Comparison of ENCODE assay signal across 16 cellular contexts in genomic region chr15:67300266-67300914, GRCh38. TPM values are rescaled to one million over a fixed set of nuclear protein-coding genes. Genes with fewer than 3 reads are reported as not detected.
DNase-seq lines count a peak whose midpoint lies in the region; ATAC-seq and TF ChIP-seq lines count a peak whose summit lies in the region.
"Had no signal": no experiment of that assay in that cellular context is flagged by ENCODE, and none has a peak within 500 bp of the region (broad histone marks: within the 10 kb centered on the region; RNA-seq: fewer than 3 reads in every experiment).

No MANE protein-coding gene starts in this region.

- H2AK5ac ChIP-seq in IMR-90 (ENCODE audit: low read depth, low read length), result no peak overlapping the region

- CTCF ChIA-PET in IMR-90 (lab: Yijun Ruan, JAX), result no interaction called here

- no peaks in the 10 kb centered on the region for H4K20me1 ChIP-seq in IMR-90 (ENCODE audit: insufficient read depth, low read length)

- H3K9me1 ChIP-seq in IMR-90 (ENCODE audit: insufficient read depth, low read length), result no peaks in the 10 kb centered on the region

- H3K9me3 Mint-ChIP-seq in nephron, result no peaks in the 10 kb centered on the region
- H3K9me3 Mint-ChIP-seq in endothelial cell (ENCODE audit: unreplicated experiment), result no peaks in the 10 kb centered on the region
- H3K9me3 Mint-ChIP-seq: CD14-positive monocyte had no signal

- H2BK120ac ChIP-seq in IMR-90 (ENCODE audit: low read depth, low read length), result no peak overlapping the region

- H3K4me1 ChIP-seq in ACC112 (ENCODE audit: control insufficient read depth, insufficient read depth, low read length, unreplicated experiment) (peaks cover 8% of the 10 kb centered on the region), IMR-90 (ENCODE audit: control insufficient read depth, insufficient read depth, low read length) (no peaks in the 10 kb centered on the region)

- H3K56ac ChIP-seq in IMR-90 (ENCODE audit: extremely low read depth, insufficient read depth, low read length), result no peak overlapping the region

- no peak overlapping the region for H3K9ac ChIP-seq in IMR-90 (ENCODE audit: low read depth, low read length)

- H4K8ac ChIP-seq in IMR-90 (ENCODE audit: low read depth in 2 of 2, low read length in 2 of 2), result no peak overlapping the region

- intact Hi-C loops in IMR-90 (cut with micrococcal nuclease), result loop anchor here (5.0 to 10.0 kb wide), 2 partner anchors 233 to 534 kb away; partner anchors contain the start of gene SMAD3

- no peak for TF ChIP-seq RAD21 in IMR-90 (IDR thresholded peaks at IDR 0.05; ENCODE audit: low read length)

- H3K4me2 ChIP-seq in IMR-90 (ENCODE audit: low read depth, low read length), result no peak overlapping the region

- H3K27me3 Mint-ChIP-seq in nephron (ENCODE audit: low read depth) (no peaks in the 10 kb centered on the region), endothelial cell (ENCODE audit: unreplicated experiment) (no peaks in the 10 kb centered on the region)

- H3K36me3 ChIP-seq in ACC112 (ENCODE audit: insufficient read depth, low read length) (no peaks in the 10 kb centered on the region), IMR-90 (ENCODE audit: control insufficient read depth, insufficient read depth, low read length) (no peaks in the 10 kb centered on the region)

- H2BK15ac ChIP-seq in IMR-90 (ENCODE audit: low read depth, low read length), result no peak overlapping the region

- TF ChIP-seq CTCF in IMR-90 (conservative IDR thresholded peaks at IDR 0.05; ENCODE audit: low read depth, low read length), result no peak
- no peak for TF ChIP-seq CTCF in nephron (IDR thresholded peaks at IDR 0.05; ENCODE audit: unreplicated experiment in 3 of 3)
- no peak for TF ChIP-seq CTCF in endothelial cell (IDR thresholded peaks at IDR 0.05; ENCODE audit: unreplicated experiment)

- BruUV-seq in IMR-90 (replicated peaks; lab: Mats Ljungman, UMichigan), result no TSS peak

- no peak overlapping the region for H2AK9ac ChIP-seq in IMR-90 (replicated peaks; ENCODE audit: low read depth, low read length, poor library complexity)

- H4K5ac ChIP-seq in IMR-90 (ENCODE audit: low read depth, low read length), result no peak overlapping the region

- H3K4ac ChIP-seq in IMR-90 (ENCODE audit: low read depth, low read length), result no peak overlapping the region

- H3K36me3 Mint-ChIP-seq in nephron (ENCODE audit: low read depth) (no peaks in the 10 kb centered on the region), endothelial cell (ENCODE audit: low read depth, unreplicated experiment) (no peaks in the 10 kb centered on the region)
- H3K36me3 Mint-ChIP-seq: CD14-positive monocyte had no signal

- H3K9me3 ChIP-seq in IMR-90 (ENCODE audit: control insufficient read depth, insufficient read depth, low read length), result no peaks in the 10 kb centered on the region

- in situ Hi-C loops in IMR-90 (cut with MboI; ENCODE audit: low sequenced_read_pairs), result loop anchor here (5.0 kb wide), 1 partner anchor 353 kb away; no protein-coding TSS in a partner anchor

- ATAC-seq in IMR-90 (ENCODE audit: low read depth) (no peak), GM18519 (IDR thresholded peaks at IDR 0.05; ENCODE audit: low FRiP score, unreplicated experiment) (no peak)

- TF ChIP-seq POLR2A in IMR-90 (IDR thresholded peaks at IDR 0.05; ENCODE audit: low read depth, low read length), result no peak

- no peak overlapping the region for H3K23ac ChIP-seq in IMR-90 (ENCODE audit: low read depth, low read length)

- H2BK5ac ChIP-seq in IMR-90 (ENCODE audit: low read depth, low read length, poor library complexity, severe bottlenecking), result no peak overlapping the region

- H3K4me1 Mint-ChIP-seq in nephron (peaks cover 6% of the 10 kb centered on the region), endothelial cell (ENCODE audit: unreplicated experiment) (no peaks in the 10 kb centered on the region)

- H3K4me3 ChIP-seq in ACC112 (ENCODE audit: low read depth, low read length), result no peak overlapping the region
- H3K4me3 ChIP-seq in IMR-90 (ENCODE audit: insufficient read depth, low read depth, low read length), result no peak overlapping the region

- no peaks in the 10 kb centered on the region; a peak in 1 of 4 replicates for H3K79me1 ChIP-seq in IMR-90 (ENCODE audit: low read depth in 1 of 2, low read length in 2 of 2)

- WGBS in IMR-90 (ENCODE audit: extremely low coverage in 2 of 2, insufficient read length in 1 of 2), 2 experiments, result no CpG with 5 or more reads among the region's 2 CpGs

- H3K27ac ChIP-seq in ACC112 (ENCODE audit: low read depth, low read length) (no peak overlapping the region), IMR-90 (ENCODE audit: insufficient read depth, low read length) (no peak overlapping the region)

- H3K27ac Mint-ChIP-seq in nephron (peak overlapping the region in 2 of 3 experiments; percentile 10 to 52), endothelial cell (ENCODE audit: unreplicated experiment) (no peak overlapping the region)
- H3K27ac Mint-ChIP-seq: CD14-positive monocyte had no signal

- dilution Hi-C loops in IMR-90 (cut with HindIII; ENCODE audit: low sequenced_read_pairs, unreplicated experiment), result no loop called here

- H3K4me3 Mint-ChIP-seq in nephron (no peak overlapping the region), endothelial cell (ENCODE audit: unreplicated experiment) (no peak overlapping the region)
- H3K4me3 Mint-ChIP-seq: CD14-positive monocyte had no signal

- POLR2A ChIA-PET in IMR-90 (lab: Charles Lee; ENCODE audit: unreplicated experiment), result no interaction called here

- H3K18ac ChIP-seq in IMR-90 (ENCODE audit: low read depth, low read length), result no peak overlapping the region

- H2AFZ ChIP-seq in ACC112 (ENCODE audit: low read length, unreplicated experiment) (peak overlapping the region; percentile 60), IMR-90 (replicated peaks; ENCODE audit: low read length, poor library complexity) (no peak overlapping the region)

- H2BK20ac ChIP-seq in IMR-90 (ENCODE audit: low read depth, low read length), result no peak overlapping the region

- no peak overlapping the region for H3K14ac ChIP-seq in IMR-90 (replicated peaks; ENCODE audit: low read depth, low read length)

- no peaks in the 10 kb centered on the region for H3K27me3 ChIP-seq in ACC112 (ENCODE audit: insufficient read depth, low read length)
- H3K27me3 ChIP-seq in IMR-90 (ENCODE audit: control insufficient read depth, insufficient read depth, low read length), result no peaks in the 10 kb centered on the region

- DNase-seq in IMR-90 (no peak), fibroblast of peridontal ligament (ENCODE audit: extremely low read depth) (peak; percentile 48), endothelial cell (ENCODE audit: low spot score) (no peak), NCI-H526 treated with DMSO at 0.1 percent for 48 hours (lab: John Stamatoyannopoulos, UW) (no peak), mucosa of gallbladder (ENCODE audit: low spot score) (no peak)
- DNase-seq: DND-41; NCI-H1417 treated with DMSO at 0.1 percent for 48 hours; NCI-H187 treated with DMSO at 0.1 percent for 48 hours; NCI-H345; NCI-H526; NK-92 treated with Interleukin-12 subunit alpha and Interleukin-12 subunit beta, amount 100 ng/mL, for 24 hours; Right ventricle myocardium superior had no signal

- no peaks in the 10 kb centered on the region for H3K79me2 ChIP-seq in ACC112 (ENCODE audit: control insufficient read depth, insufficient read depth, low read length, unreplicated experiment)

- H4K91ac ChIP-seq in IMR-90 (ENCODE audit: insufficient read depth, low read depth, low read length), result no peak overlapping the region

TF ChIP-seq in IMR-90, 13 proteins besides CTCF, POLR2A, EP300 and RAD21:
- TF ChIP-seq SMC3 (IDR thresholded peaks at IDR 0.05; ENCODE audit: low read depth, low read length), result no peak
- TF ChIP-seq CEBPB (IDR thresholded peaks at IDR 0.05; ENCODE audit: low read depth, low read length), result peak; percentile 17; the same call in 1 of the 2 replicates
- no peak for TF ChIP-seq RFX5 (IDR thresholded peaks at IDR 0.05; ENCODE audit: low read depth, low read length)
- TF ChIP-seq ELK1 (IDR thresholded peaks at IDR 0.05; ENCODE audit: borderline replicate concordance, low read depth, low read length), result no peak
- TF ChIP-seq MAZ (IDR thresholded peaks at IDR 0.05; ENCODE audit: borderline replicate concordance, low read depth, low read length), result no peak
- no peak for TF ChIP-seq FOS (IDR thresholded peaks at IDR 0.05; ENCODE audit: low read depth, low read length)
- no peak for TF ChIP-seq USF2 (IDR thresholded peaks at IDR 0.05; ENCODE audit: low read depth, low read length)

RNA-seq across cellular contexts. Expression of gene IQCH, which starts 45.8 kb away (rescaled TPM):
- total RNA-seq in IMR-90 (2012; rRNA removed) (2.5 and 2.8 TPM in 2 replicates), endothelial cell (ENCODE audit: unreplicated experiment) (2.4 TPM), mucosa of gallbladder (2.1 TPM)
- 0.42 and 0.60 TPM in 2 replicates for polyA plus RNA-seq in IMR-90 (2012; rRNA removed)
- polyA plus RNA-seq in IMR-90 (2012; cell fraction: cytosol; rRNA removed), result 0.12 and 0.66 TPM in 2 replicates
- polyA plus RNA-seq in IMR-90 (2012; cell fraction: nucleus; rRNA removed; ENCODE audit: low replicate concordance), result 0.08 and 0.88 TPM in 2 replicates
- polyA plus RNA-seq: CD14-positive monocyte had no signal

RNA-seq across cellular contexts. Expression of gene AAGAB, which starts 45.9 kb away (rescaled TPM):
- total RNA-seq in IMR-90 (2012; rRNA removed), result 56.7 and 69.7 TPM in 2 replicates
- polyA plus RNA-seq in IMR-90 (2012; rRNA removed), result 21.6 and 26.1 TPM in 2 replicates
- polyA plus RNA-seq in IMR-90 (2012; cell fraction: cytosol; rRNA removed), result 6.9 and 12.3 TPM in 2 replicates
- polyA plus RNA-seq in IMR-90 (2012; cell fraction: nucleus; rRNA removed; ENCODE audit: low replicate concordance), result 5.6 and 13.9 TPM in 2 replicates
- 40.6 TPM for total RNA-seq in endothelial cell (ENCODE audit: unreplicated experiment)
- total RNA-seq in mucosa of gallbladder, result 39.6 TPM
